In genomic region chrX:150692837-150693781, GRCh38 we compare ENCODE assay signal across 8 cellular contexts. TPM values are rescaled to one million over a fixed set of nuclear protein-coding genes. Genes with fewer than 3 reads are reported as not detected.
DNase-seq lines count a peak whose midpoint lies in the region; ATAC-seq and TF ChIP-seq lines count a peak whose summit lies in the region.

Gene MTMR1, plus strand, starts transcription at chrX:150693396. Its CDS starts 135 bp downstream, at chrX:150693531.

- no peaks in the 10 kb centered on the region for H4K20me1 ChIP-seq in smooth muscle cell (ENCODE audit: low read depth)

- peak; percentile 38 for ATAC-seq in GM19372 (IDR thresholded peaks at IDR 0.05; ENCODE audit: low read depth, unreplicated experiment)
- ATAC-seq in HG03457 (IDR thresholded peaks at IDR 0.05; ENCODE audit: unreplicated experiment) = peak; percentile 30

- in situ Hi-C loops in astrocyte of the spinal cord (cut with HindIII; ENCODE audit: low sequenced_read_pairs) = no loop called here

- H3K36me3 ChIP-seq in iPS-18a (ENCODE audit: control insufficient read depth, low read depth, low read length) = no peaks in the 10 kb centered on the region
- no peaks in the 10 kb centered on the region for H3K36me3 ChIP-seq in smooth muscle cell (ENCODE audit: low read depth)

- H3K4me1 ChIP-seq in iPS-18a (ENCODE audit: control insufficient read depth, low read depth, low read length) (peaks cover 6% of the 10 kb centered on the region), smooth muscle cell (ENCODE audit: low read depth) (peaks cover 3% of the 10 kb centered on the region)

- DNase-seq in SW480 (ENCODE audit: low spot score) (peak; percentile 36), astrocyte of the spinal cord (ENCODE audit: low read depth, low spot score) (no peak), smooth muscle cell (lab: John Stamatoyannopoulos, UW; ENCODE audit: unreplicated experiment) (no peak), cerebellar nuclear complex (lab: John Stamatoyannopoulos, UW) (no peak)

- 42% methylated on average over 39 of the region's 101 CpGs for WGBS in smooth muscle cell (ENCODE audit: low lambda C conversion rate)

- H3K79me2 ChIP-seq in smooth muscle cell (ENCODE audit: low read depth) = peaks cover 5% of the 10 kb centered on the region

- H3K9me3 ChIP-seq in iPS-18a (ENCODE audit: control insufficient read depth, low read depth, low read length) = peaks cover 3% of the 10 kb centered on the region
- no peaks in the 10 kb centered on the region for H3K9me3 ChIP-seq in smooth muscle cell (replicated peaks; ENCODE audit: low read depth)

- H2AFZ ChIP-seq in smooth muscle cell (ENCODE audit: low read depth) = no peak within 1 kb of the TSS

- peak within 1 kb of the TSS; percentile 86 for H3K27ac ChIP-seq in C4-2B
- H3K27ac ChIP-seq in iPS-18a (ENCODE audit: low read length) = no peak within 1 kb of the TSS
- H3K27ac ChIP-seq in smooth muscle cell (ENCODE audit: low read depth) = peak within 1 kb of the TSS; percentile 93

- TF ChIP-seq CTCF in C4-2B (conservative IDR thresholded peaks at IDR 0.05) = no peak; the same call in 1 of the 2 replicates
- TF ChIP-seq CTCF in astrocyte of the spinal cord (IDR thresholded peaks at IDR 0.05; ENCODE audit: low read depth, low read length) = no peak
- TF ChIP-seq CTCF in smooth muscle cell (IDR thresholded peaks at IDR 0.05; ENCODE audit: borderline replicate concordance, insufficient read depth, poor library complexity, severe bottlenecking) = no peak

- H3K4me3 ChIP-seq in astrocyte of the spinal cord (ENCODE audit: low read depth, low read length) (peak within 1 kb of the TSS; percentile 54), iPS-18a (ENCODE audit: low read length) (peak within 1 kb of the TSS; percentile 72), smooth muscle cell (peak within 1 kb of the TSS; percentile 57)

- no peaks in the 10 kb centered on the region for H3K27me3 ChIP-seq in iPS-18a (ENCODE audit: control insufficient read depth, insufficient read depth, low read length)
- no peaks in the 10 kb centered on the region for H3K27me3 ChIP-seq in smooth muscle cell (ENCODE audit: low read depth)

- H3K9ac ChIP-seq in iPS-18a (ENCODE audit: low read length) (peak within 1 kb of the TSS; percentile 43), smooth muscle cell (ENCODE audit: low read depth) (peak within 1 kb of the TSS; percentile 86)

- no peaks in the 10 kb centered on the region for H3F3A ChIP-seq in smooth muscle cell (ENCODE audit: low read depth)

- peak within 1 kb of the TSS; percentile 90 for H3K4me2 ChIP-seq in smooth muscle cell

RNA-seq across cellular contexts. Expression of gene MTMR1, which starts in this region (rescaled TPM):
- 13.8 and 15.6 TPM in 2 replicates for total RNA-seq in smooth muscle cell
- 10.1 and 19.0 TPM in 2 replicates for polyA plus RNA-seq in smooth muscle cell
